9 cellular contexts compared by ENCODE assay signal in genomic region chr13:45055902-45056648, GRCh38.
DNase-seq lines count a peak whose midpoint lies in the region; ATAC-seq and TF ChIP-seq lines count a peak whose summit lies in the region.
"Had no signal": no experiment of that assay in that cellular context is flagged by ENCODE, and none has a peak within 500 bp of the region (broad histone marks: within the 10 kb centered on the region; RNA-seq: fewer than 3 reads in every experiment).

No MANE protein-coding gene starts in this region.

- H3K27me3 Mint-ChIP-seq in nephron progenitor cell (ENCODE audit: low read depth, poor library complexity), result peaks cover 8% of the 10 kb centered on the region
- H3K27me3 Mint-ChIP-seq in stimulated activated memory B cell treated with anti-CD40 and anti-IgM and Interleukin-4, amounts not matched to agents 10 μg/mL and 1 μg/mL and 100 μg/mL, for 72 hours, result peaks cover 18% of the 10 kb centered on the region
- no peaks in the 10 kb centered on the region for H3K27me3 Mint-ChIP-seq in Calu3 (ENCODE audit: unreplicated experiment)

- ATAC-seq in stimulated activated memory B cell treated with anti-CD40 and anti-IgM and Interleukin-4, amounts not matched to agents 10 μg/mL and 1 μg/mL and 100 μg/mL, for 72 hours, result no peak
- ATAC-seq in GM21737 (IDR thresholded peaks at IDR 0.05; ENCODE audit: unreplicated experiment), result no peak

- peaks cover 8% of the 10 kb centered on the region for H3K4me1 Mint-ChIP-seq in nephron progenitor cell
- peaks cover 11% of the 10 kb centered on the region for H3K4me1 Mint-ChIP-seq in stimulated activated memory B cell treated with anti-CD40 and anti-IgM and Interleukin-4, amounts not matched to agents 10 μg/mL and 1 μg/mL and 100 μg/mL, for 72 hours
- H3K4me1 Mint-ChIP-seq in Calu3 (ENCODE audit: low read depth, unreplicated experiment), result peaks cover 9% of the 10 kb centered on the region

- H3K36me3 Mint-ChIP-seq in nephron progenitor cell (ENCODE audit: low read depth) (no peaks in the 10 kb centered on the region), Calu3 (ENCODE audit: insufficient read depth, unreplicated experiment) (no peaks in the 10 kb centered on the region)
- no peaks in the 10 kb centered on the region for H3K36me3 Mint-ChIP-seq in stimulated activated memory B cell treated with anti-CD40 and anti-IgM and Interleukin-4, amounts not matched to agents 10 μg/mL and 1 μg/mL and 100 μg/mL, for 72 hours

- H3K27ac Mint-ChIP-seq in nephron progenitor cell, result peak overlapping the region; percentile 52
- no peak overlapping the region for H3K27ac Mint-ChIP-seq in stimulated activated memory B cell treated with anti-CD40 and anti-IgM and Interleukin-4, amounts not matched to agents 10 μg/mL and 1 μg/mL and 100 μg/mL, for 72 hours
- H3K27ac Mint-ChIP-seq in Calu3 (ENCODE audit: unreplicated experiment), result no peak overlapping the region

- TF ChIP-seq CTCF in cardiac fibroblast (IDR thresholded peaks at IDR 0.05; ENCODE audit: low read depth, low read length) (no peak), nephron progenitor cell (IDR thresholded peaks at IDR 0.05) (no peak), Calu3 (IDR thresholded peaks at IDR 0.05; ENCODE audit: unreplicated experiment) (no peak)

- DNase-seq in EL, result peak; percentile 50
- peak; percentile 89 for DNase-seq in LHCN-M2 (ENCODE audit: low read depth)
- peak; percentile 67 to 78 for DNase-seq in cardiac fibroblast (ENCODE audit: low read depth in 2 of 2)
- DNase-seq in nephron progenitor cell, result no peak
- no peak for DNase-seq in NCI-H146 (lab: John Stamatoyannopoulos, UW)
- DNase-seq in Calu3, result no peak
- DNase-seq: lower lobe of right lung had no signal

- intact Hi-C loops in Calu3 (cut with micrococcal nuclease; ENCODE audit: unreplicated experiment), result no loop called here

- no TSS peak for BruUV-seq in Calu3 (replicated peaks; lab: Mats Ljungman, UMichigan)

- H3K4me3 Mint-ChIP-seq in nephron progenitor cell (no peak overlapping the region), Calu3 (ENCODE audit: low read depth, unreplicated experiment) (no peak overlapping the region)
- H3K4me3 Mint-ChIP-seq in stimulated activated memory B cell treated with anti-CD40 and anti-IgM and Interleukin-4, amounts not matched to agents 10 μg/mL and 1 μg/mL and 100 μg/mL, for 72 hours, result no peak overlapping the region

- no peak overlapping the region for H3K4me3 ChIP-seq in cardiac fibroblast (replicated peaks in 1 of 2; ENCODE audit: low read depth in 2 of 2, low read length in 2 of 2)
- H3K4me3 ChIP-seq: lower lobe of right lung had no signal

- CTCF ChIA-PET in Calu3 (lab: Charles Lee), result interaction anchor here (1.0 kb wide), 1 partner anchor 163 kb away, joined by 3 read pairs; no protein-coding TSS in a partner anchor

- H3K9me3 Mint-ChIP-seq in nephron progenitor cell (no peaks in the 10 kb centered on the region), Calu3 (ENCODE audit: low read depth, unreplicated experiment) (no peaks in the 10 kb centered on the region)
- peaks cover 3% of the 10 kb centered on the region for H3K9me3 Mint-ChIP-seq in stimulated activated memory B cell treated with anti-CD40 and anti-IgM and Interleukin-4, amounts not matched to agents 10 μg/mL and 1 μg/mL and 100 μg/mL, for 72 hours

Comparison
In these comparisons a context has a peak if more than half of its experiments do, and no peak if none do; other contexts are left out.
1. DNase-seq: peak in EL (single experiment), LHCN-M2 (single experiment) and cardiac fibroblast (2 of 2); none in nephron progenitor cell (single experiment), NCI-H146 (single experiment) and Calu3 (single experiment).